ENCODE assay signal across 8 cellular contexts in the genomic region with DNA sequence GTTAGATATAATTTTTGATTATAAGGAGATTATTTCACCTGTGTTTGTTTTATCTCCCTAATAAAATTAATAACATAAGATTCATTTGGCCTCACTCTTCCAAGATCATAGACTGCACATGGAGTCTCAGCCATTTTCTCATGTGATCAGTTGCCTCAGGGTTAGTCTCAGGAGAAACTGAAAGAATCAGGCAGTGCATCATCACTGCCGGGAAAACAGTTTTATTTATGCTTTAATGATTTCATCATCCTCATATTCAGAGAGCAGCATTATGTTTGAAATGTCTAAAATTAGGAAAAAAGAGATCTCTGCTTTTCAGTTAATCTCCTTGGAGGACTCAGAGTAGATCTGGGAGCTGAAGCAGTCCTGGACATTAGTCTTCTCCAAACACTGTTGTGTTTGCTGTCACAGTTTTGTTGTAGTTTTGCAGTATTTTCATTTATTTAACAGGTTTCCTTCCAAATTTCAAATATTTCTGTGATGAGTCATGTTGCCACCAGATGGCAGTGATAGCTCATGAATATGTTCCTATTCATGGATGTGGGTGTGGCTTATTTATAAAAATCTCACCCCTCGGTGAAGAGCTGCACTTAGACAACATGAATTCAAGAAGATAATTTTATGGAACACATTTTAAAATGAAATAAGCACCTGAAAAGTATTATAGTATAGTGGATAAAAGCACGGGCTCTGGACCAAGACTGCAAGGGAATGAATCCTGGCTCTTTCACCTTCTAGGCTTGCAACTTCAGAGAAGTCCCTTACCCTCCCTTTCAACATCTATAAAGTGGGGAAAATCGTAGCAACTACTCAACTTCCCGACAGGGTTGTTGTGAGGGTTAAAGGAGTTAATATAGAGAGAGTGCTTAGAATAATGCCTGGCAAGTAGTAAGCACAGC. TPM values are rescaled to one million over a fixed set of nuclear protein-coding genes. Genes with fewer than 3 reads are reported as not detected.
DNase-seq lines count a peak whose midpoint lies in the region; ATAC-seq and TF ChIP-seq lines count a peak whose summit lies in the region.

No MANE protein-coding gene starts in this region.

- peaks cover 0 to 65% of the 10 kb centered on the region in 2 donors for H3K36me3 ChIP-seq in gastrocnemius medialis

- ATAC-seq in right cardiac atrium (peak; percentile 72 to 81), gastrocnemius medialis (peak; percentile 73 to 82), HG02588 (IDR thresholded peaks at IDR 0.05; ENCODE audit: unreplicated experiment) (no peak), GM21723 (IDR thresholded peaks at IDR 0.05; ENCODE audit: unreplicated experiment) (no peak)

- DNase-seq in DMS114 treated with DMSO at 0.1 percent for 48 hours (lab: John Stamatoyannopoulos, UW; ENCODE audit: unreplicated experiment) (peak; percentile 54), HCEC 1CT (peak; percentile 89), NCI-H510A (lab: John Stamatoyannopoulos, UW) (peak; percentile 14), astrocyte of the cerebellum (ENCODE audit: low read depth) (peak; percentile 68), right cardiac atrium (no peak), gastrocnemius medialis (no peak)

- TF ChIP-seq CTCF in astrocyte of the cerebellum (IDR thresholded peaks at IDR 0.05; ENCODE audit: low read depth, low read length, missing control alignments): peak; percentile 34
- peak in 4 of 5 experiments; percentile 15 to 49 (median 37) for TF ChIP-seq CTCF in gastrocnemius medialis (IDR thresholded peaks at IDR 0.05 in 4 of 5, conservative IDR thresholded peaks at IDR 0.05 in 1 of 5)

- intact Hi-C loops in right cardiac atrium (cut with DNase I) (loop anchor here in 1 of 4 donors (10.0 kb wide), 2 partner anchors 121 to 621 kb away; no protein-coding TSS in a partner anchor), gastrocnemius medialis (cut with DNase I; ENCODE audit: low total_unique reads) (loop anchor here (2.0 kb wide), 1 partner anchor 623 kb away; no protein-coding TSS in a partner anchor)

- WGBS in right cardiac atrium: 23% methylated on average over 5 of the region's 5 CpGs

- no peaks in the 10 kb centered on the region for H3K27me3 ChIP-seq in right cardiac atrium (ENCODE audit: control insufficient read depth, insufficient read depth)
- no peaks in the 10 kb centered on the region for H3K27me3 ChIP-seq in gastrocnemius medialis

- no peak for TF ChIP-seq POLR2A in gastrocnemius medialis (IDR thresholded peaks at IDR 0.05)

- no peak overlapping the region for H3K4me3 ChIP-seq in astrocyte of the cerebellum (ENCODE audit: low read depth, low read length)
- H3K4me3 ChIP-seq in right cardiac atrium (ENCODE audit: low read length): peak overlapping the region; percentile 10
- no peak overlapping the region for H3K4me3 ChIP-seq in gastrocnemius medialis

- H3K4me1 ChIP-seq in right cardiac atrium (ENCODE audit: control insufficient read depth, insufficient read depth, low read length): no peaks in the 10 kb centered on the region
- H3K4me1 ChIP-seq in gastrocnemius medialis: peaks cover 0 to 4% of the 10 kb centered on the region in 2 donors

- in situ Hi-C loops in astrocyte of the cerebellum (cut with HindIII; ENCODE audit: low sequenced_read_pairs): no loop called here
- in situ Hi-C loops in gastrocnemius medialis (cut with MboI; ENCODE audit: low sequenced_read_pairs in 4 of 4): loop anchor here in 2 of 4 donors (25.0 kb wide), 2 partner anchors 364 to 614 kb away; no protein-coding TSS in a partner anchor

- H3K9me3 ChIP-seq in right cardiac atrium (ENCODE audit: control insufficient read depth, low read length): no peaks in the 10 kb centered on the region
- no peaks in the 10 kb centered on the region for H3K9me3 ChIP-seq in gastrocnemius medialis

- H3K27ac ChIP-seq in right cardiac atrium (ENCODE audit: low read length): no peak overlapping the region
- peak overlapping the region; percentile 1 to 22 (median 12) for H3K27ac ChIP-seq in gastrocnemius medialis

RNA-seq across cellular contexts. Expression of a gene that starts 31.2 kb away (rescaled TPM):
- total RNA-seq in right cardiac atrium (10 to 100 TPM; 10.2 to 11.0 (median 10.6) TPM), gastrocnemius medialis (10 to 100 TPM in 2 of 4 donors, 1 to 10 TPM in 2; 9.0 to 10.3 (median 9.6) TPM)
- polyA plus RNA-seq in right cardiac atrium: 6.2 TPM

RNA-seq across cellular contexts. Expression of a gene that starts 48.5 kb away (rescaled TPM):
- total RNA-seq in right cardiac atrium (1 to 10 TPM; 1.3 to 3.1 (median 1.8) TPM), gastrocnemius medialis (1 to 10 TPM in 2 of 4 donors, under 1 TPM in 2; 0.72 to 1.7 (median 1.2) TPM)
- 1.1 TPM for polyA plus RNA-seq in right cardiac atrium

Comparison
In these comparisons a context has a peak if more than half of its experiments do, and no peak if none do; other contexts are left out.
1. DNase-seq: peak in DMS114 treated with DMSO at 0.1 percent for 48 hours (single experiment), HCEC 1CT (single experiment), NCI-H510A (single experiment) and astrocyte of the cerebellum (single experiment); none in right cardiac atrium (0 of 3) and gastrocnemius medialis (0 of 2).
2. ATAC-seq: peak in right cardiac atrium (2 of 2) and gastrocnemius medialis (2 of 2); none in HG02588 (single experiment) and GM21723 (single experiment).